1 cellular context compared by ENCODE assay signal in genomic region chr5:78738104-78738503, GRCh38.
TF ChIP-seq lines count a peak whose summit lies in the region.

No MANE protein-coding gene starts in this region.

TF ChIP-seq in HEK293, 187 proteins besides CTCF, POLR2A, EP300 and RAD21 (continued from another document and continues in another):
- TF ChIP-seq, protein P1, sequence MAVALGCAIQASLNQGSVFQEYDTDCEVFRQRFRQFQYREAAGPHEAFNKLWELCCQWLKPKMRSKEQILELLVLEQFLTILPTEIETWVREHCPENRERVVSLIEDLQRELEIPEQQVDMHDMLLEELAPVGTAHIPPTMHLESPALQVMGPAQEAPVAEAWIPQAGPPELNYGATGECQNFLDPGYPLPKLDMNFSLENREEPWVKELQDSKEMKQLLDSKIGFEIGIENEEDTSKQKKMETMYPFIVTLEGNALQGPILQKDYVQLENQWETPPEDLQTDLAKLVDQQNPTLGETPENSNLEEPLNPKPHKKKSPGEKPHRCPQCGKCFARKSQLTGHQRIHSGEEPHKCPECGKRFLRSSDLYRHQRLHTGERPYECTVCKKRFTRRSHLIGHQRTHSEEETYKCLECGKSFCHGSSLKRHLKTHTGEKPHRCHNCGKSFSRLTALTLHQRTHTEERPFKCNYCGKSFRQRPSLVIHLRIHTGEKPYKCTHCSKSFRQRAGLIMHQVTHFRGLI (tag by site-specific recombination; IDR thresholded peaks at IDR 0.05) = no peak
- TF ChIP-seq, protein P2, sequence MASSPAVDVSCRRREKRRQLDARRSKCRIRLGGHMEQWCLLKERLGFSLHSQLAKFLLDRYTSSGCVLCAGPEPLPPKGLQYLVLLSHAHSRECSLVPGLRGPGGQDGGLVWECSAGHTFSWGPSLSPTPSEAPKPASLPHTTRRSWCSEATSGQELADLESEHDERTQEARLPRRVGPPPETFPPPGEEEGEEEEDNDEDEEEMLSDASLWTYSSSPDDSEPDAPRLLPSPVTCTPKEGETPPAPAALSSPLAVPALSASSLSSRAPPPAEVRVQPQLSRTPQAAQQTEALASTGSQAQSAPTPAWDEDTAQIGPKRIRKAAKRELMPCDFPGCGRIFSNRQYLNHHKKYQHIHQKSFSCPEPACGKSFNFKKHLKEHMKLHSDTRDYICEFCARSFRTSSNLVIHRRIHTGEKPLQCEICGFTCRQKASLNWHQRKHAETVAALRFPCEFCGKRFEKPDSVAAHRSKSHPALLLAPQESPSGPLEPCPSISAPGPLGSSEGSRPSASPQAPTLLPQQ (tag by site-specific recombination; IDR thresholded peaks at IDR 0.05) = no peak
- TF ChIP-seq SALL2 (tag by site-specific recombination; IDR thresholded peaks at IDR 0.05; ENCODE audit: borderline replicate concordance) (no peak), ZBTB48 (tag by site-specific recombination; IDR thresholded peaks at IDR 0.05) (no peak), SETDB1 (IDR thresholded peaks at IDR 0.05; ENCODE audit: insufficient read length, low read length) (no peak), SP7 (tag by site-specific recombination; IDR thresholded peaks at IDR 0.05) (no peak), BCL11B (tag by site-specific recombination; IDR thresholded peaks at IDR 0.05; ENCODE audit: low read depth) (no peak), ZNF248 (tag by site-specific recombination; IDR thresholded peaks at IDR 0.05) (no peak), ZNF530 (tag by site-specific recombination; IDR thresholded peaks at IDR 0.05; ENCODE audit: low read depth) (peak; percentile 83; the same call in 1 of the 2 replicates), ZNF776 (tag by site-specific recombination; IDR thresholded peaks at IDR 0.05; ENCODE audit: borderline replicate concordance) (no peak), PRDM10 (tag by site-specific recombination; IDR thresholded peaks at IDR 0.05) (no peak), ZNF792 (tag by site-specific recombination; IDR thresholded peaks at IDR 0.05) (no peak), ZNF174 (tag by site-specific recombination; IDR thresholded peaks at IDR 0.05) (no peak), ZNF274 (IDR thresholded peaks at IDR 0.05; ENCODE audit: low read length) (no peak), ZNF274 (tag by site-specific recombination; IDR thresholded peaks at IDR 0.05; ENCODE audit: borderline replicate concordance) (no peak), ZNF324 (tag by site-specific recombination; IDR thresholded peaks at IDR 0.05) (no peak), ZNF184 (tag by site-specific recombination; IDR thresholded peaks at IDR 0.05) (no peak), TRIM28 (IDR thresholded peaks at IDR 0.05; ENCODE audit: borderline replicate concordance, low read length) (no peak), ZNF24 (tag by site-specific recombination; IDR thresholded peaks at IDR 0.05) (peak; percentile 50; the same call in 1 of the 2 replicates), HOXA7 (CRISPR knock-in tag; IDR thresholded peaks at IDR 0.05; ENCODE audit: borderline replicate concordance) (no peak), ZNF214 (tag by site-specific recombination; IDR thresholded peaks at IDR 0.05; ENCODE audit: borderline replicate concordance) (peak; percentile 34; the same call in 1 of the 2 replicates), GLI4 (tag by site-specific recombination; IDR thresholded peaks at IDR 0.05) (no peak), ZNF341 (tag by site-specific recombination; IDR thresholded peaks at IDR 0.05; ENCODE audit: low read depth) (peak; percentile 40), ZNF768 (tag by site-specific recombination; IDR thresholded peaks at IDR 0.05) (no peak), ZNF514 (tag by site-specific recombination; IDR thresholded peaks at IDR 0.05) (peak; percentile 88; the same call in 1 of the 2 replicates), ZNF76 (tag by site-specific recombination; IDR thresholded peaks at IDR 0.05; ENCODE audit: borderline replicate concordance, low read depth) (no peak), ZBTB8A (tag by site-specific recombination; IDR thresholded peaks at IDR 0.05) (peak; percentile 80), ZNF558 (tag by site-specific recombination; IDR thresholded peaks at IDR 0.05) (peak; percentile 87), ZSCAN4 (tag by site-specific recombination; IDR thresholded peaks at IDR 0.05) (no peak), ZNF670 (tag by site-specific recombination; IDR thresholded peaks at IDR 0.05; ENCODE audit: low read depth) (no peak), ZNF239 (tag by site-specific recombination; IDR thresholded peaks at IDR 0.05) (no peak), ZNF280C (tag by site-specific recombination; IDR thresholded peaks at IDR 0.05) (no peak), ZNF211 (tag by site-specific recombination; IDR thresholded peaks at IDR 0.05; ENCODE audit: low read depth) (no peak), OVOL3 (tag by site-specific recombination; IDR thresholded peaks at IDR 0.05) (no peak; the same call in 1 of the 2 replicates), ZFP41 (tag by site-specific recombination; IDR thresholded peaks at IDR 0.05; ENCODE audit: borderline replicate concordance) (no peak), ZFP37 (tag by site-specific recombination; IDR thresholded peaks at IDR 0.05) (peak; percentile 92)
- TF ChIP-seq, protein P3, sequence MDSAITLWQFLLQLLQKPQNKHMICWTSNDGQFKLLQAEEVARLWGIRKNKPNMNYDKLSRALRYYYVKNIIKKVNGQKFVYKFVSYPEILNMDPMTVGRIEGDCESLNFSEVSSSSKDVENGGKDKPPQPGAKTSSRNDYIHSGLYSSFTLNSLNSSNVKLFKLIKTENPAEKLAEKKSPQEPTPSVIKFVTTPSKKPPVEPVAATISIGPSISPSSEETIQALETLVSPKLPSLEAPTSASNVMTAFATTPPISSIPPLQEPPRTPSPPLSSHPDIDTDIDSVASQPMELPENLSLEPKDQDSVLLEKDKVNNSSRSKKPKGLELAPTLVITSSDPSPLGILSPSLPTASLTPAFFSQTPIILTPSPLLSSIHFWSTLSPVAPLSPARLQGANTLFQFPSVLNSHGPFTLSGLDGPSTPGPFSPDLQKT (IDR thresholded peaks at IDR 0.05; ENCODE audit: borderline replicate concordance, low read depth, low read length) = no peak
- TF ChIP-seq, protein P4, sequence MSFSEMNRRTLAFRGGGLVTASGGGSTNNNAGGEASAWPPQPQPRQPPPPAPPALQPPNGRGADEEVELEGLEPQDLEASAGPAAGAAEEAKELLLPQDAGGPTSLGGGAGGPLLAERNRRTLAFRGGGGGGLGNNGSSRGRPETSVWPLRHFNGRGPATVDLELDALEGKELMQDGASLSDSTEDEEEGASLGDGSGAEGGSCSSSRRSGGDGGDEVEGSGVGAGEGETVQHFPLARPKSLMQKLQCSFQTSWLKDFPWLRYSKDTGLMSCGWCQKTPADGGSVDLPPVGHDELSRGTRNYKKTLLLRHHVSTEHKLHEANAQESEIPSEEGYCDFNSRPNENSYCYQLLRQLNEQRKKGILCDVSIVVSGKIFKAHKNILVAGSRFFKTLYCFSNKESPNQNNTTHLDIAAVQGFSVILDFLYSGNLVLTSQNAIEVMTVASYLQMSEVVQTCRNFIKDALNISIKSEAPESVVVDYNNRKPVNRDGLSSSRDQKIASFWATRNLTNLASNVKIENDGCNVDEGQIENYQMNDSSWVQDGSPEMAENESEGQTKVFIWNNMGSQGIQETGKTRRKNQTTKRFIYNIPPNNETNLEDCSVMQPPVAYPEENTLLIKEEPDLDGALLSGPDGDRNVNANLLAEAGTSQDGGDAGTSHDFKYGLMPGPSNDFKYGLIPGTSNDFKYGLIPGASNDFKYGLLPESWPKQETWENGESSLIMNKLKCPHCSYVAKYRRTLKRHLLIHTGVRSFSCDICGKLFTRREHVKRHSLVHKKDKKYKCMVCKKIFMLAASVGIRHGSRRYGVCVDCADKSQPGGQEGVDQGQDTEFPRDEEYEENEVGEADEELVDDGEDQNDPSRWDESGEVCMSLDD (tag by site-specific recombination; IDR thresholded peaks at IDR 0.05) = no peak
- TF ChIP-seq, protein P5, sequence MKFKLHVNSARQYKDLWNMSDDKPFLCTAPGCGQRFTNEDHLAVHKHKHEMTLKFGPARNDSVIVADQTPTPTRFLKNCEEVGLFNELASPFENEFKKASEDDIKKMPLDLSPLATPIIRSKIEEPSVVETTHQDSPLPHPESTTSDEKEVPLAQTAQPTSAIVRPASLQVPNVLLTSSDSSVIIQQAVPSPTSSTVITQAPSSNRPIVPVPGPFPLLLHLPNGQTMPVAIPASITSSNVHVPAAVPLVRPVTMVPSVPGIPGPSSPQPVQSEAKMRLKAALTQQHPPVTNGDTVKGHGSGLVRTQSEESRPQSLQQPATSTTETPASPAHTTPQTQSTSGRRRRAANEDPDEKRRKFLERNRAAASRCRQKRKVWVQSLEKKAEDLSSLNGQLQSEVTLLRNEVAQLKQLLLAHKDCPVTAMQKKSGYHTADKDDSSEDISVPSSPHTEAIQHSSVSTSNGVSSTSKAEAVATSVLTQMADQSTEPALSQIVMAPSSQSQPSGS (tag by site-specific recombination; IDR thresholded peaks at IDR 0.05; ENCODE audit: low read depth) = no peak
- TF ChIP-seq, protein P6, sequence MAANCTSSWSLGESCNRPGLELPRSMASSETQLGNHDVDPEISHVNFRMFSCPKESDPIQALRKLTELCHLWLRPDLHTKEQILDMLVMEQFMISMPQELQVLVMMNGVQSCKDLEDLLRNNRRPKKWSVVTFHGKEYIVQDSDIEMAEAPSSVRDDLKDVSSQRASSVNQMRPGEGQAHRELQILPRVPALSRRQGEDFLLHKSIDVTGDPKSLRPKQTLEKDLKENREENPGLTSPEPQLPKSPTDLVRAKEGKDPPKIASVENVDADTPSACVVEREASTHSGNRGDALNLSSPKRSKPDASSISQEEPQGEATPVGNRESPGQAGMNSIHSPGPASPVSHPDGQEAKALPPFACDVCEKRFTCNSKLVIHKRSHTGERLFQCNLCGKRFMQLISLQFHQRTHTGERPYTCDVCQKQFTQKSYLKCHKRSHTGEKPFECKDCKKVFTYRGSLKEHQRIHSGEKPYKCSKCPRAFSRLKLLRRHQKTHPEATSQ (tag by site-specific recombination; IDR thresholded peaks at IDR 0.05) = no peak
- TF ChIP-seq, protein P7, sequence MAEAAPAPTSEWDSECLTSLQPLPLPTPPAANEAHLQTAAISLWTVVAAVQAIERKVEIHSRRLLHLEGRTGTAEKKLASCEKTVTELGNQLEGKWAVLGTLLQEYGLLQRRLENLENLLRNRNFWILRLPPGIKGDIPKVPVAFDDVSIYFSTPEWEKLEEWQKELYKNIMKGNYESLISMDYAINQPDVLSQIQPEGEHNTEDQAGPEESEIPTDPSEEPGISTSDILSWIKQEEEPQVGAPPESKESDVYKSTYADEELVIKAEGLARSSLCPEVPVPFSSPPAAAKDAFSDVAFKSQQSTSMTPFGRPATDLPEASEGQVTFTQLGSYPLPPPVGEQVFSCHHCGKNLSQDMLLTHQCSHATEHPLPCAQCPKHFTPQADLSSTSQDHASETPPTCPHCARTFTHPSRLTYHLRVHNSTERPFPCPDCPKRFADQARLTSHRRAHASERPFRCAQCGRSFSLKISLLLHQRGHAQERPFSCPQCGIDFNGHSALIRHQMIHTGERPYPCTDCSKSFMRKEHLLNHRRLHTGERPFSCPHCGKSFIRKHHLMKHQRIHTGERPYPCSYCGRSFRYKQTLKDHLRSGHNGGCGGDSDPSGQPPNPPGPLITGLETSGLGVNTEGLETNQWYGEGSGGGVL (tag by site-specific recombination; IDR thresholded peaks at IDR 0.05) = no peak
